ENCODE assay signal across 11 cellular contexts in the genomic region with DNA sequence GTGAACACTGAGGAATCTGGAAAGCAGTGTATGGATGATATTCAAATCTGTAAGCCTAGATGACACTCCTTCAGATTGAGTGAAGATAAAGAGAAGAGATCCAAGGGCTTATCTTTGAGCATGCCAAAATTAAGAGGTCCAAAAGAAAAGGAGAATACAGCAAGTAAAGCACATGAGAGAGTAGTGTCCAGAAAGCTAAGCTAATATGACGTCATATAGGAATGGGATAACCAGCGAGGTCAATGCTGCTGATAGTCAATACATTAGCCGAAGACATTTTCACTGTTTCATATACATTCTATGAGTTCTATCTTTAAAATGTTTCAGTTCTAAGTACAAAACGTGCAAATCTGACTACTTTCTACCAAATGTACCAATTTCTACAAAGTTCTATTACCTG.
"Had no signal": no experiment of that assay in that cellular context is flagged by ENCODE, and none has a peak within 500 bp of the region (broad histone marks: within the 10 kb centered on the region; RNA-seq: fewer than 3 reads in every experiment).

No MANE protein-coding gene starts in this region.

- H3K4me2 ChIP-seq: GM23338 had no signal

- H3K4me3 ChIP-seq: GM23248, GM23338, HAP-1 had no signal

- DNase-seq: GM23248, GOT3, H7, H9, HCEC 1CT, HFFc6 had no signal

- H3K4me1 ChIP-seq: HAP-1 had no signal

- H2AFZ ChIP-seq: GM23248, GM23338 had no signal

- H3K9ac ChIP-seq: GM23248 had no signal

- ATAC-seq: GM23338, HCT116 had no signal

- H3K36me3 ChIP-seq: HAP-1 had no signal

- FAIRE-seq: H1, H54 had no signal

- H3K9me3 ChIP-seq: HAP-1 had no signal

- H3K27ac ChIP-seq: GM23248 had no signal
